ENCODE assay signal across 9 cellular contexts in the genomic region with DNA sequence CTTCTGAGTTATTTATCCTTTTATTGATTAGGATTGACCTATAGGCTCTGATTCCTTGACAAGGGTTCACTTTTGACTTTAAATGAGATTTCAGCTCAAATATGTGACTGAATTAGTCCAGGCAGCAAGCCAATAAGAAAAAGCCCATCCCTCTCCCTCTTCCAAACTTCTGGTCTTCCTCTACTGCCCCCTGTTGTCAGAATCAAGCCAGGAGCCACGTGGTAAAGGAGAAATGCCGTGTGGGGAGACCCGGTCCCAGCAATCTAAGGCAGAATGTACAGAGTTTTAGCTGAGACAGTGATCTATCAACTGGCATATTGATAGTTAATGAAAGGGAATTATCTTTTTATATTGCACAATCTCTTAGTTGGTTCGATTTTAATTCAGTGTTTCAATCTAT. TPM values are rescaled to one million over a fixed set of nuclear protein-coding genes. Genes with fewer than 3 reads are reported as not detected.
DNase-seq lines count a peak whose midpoint lies in the region; ATAC-seq and TF ChIP-seq lines count a peak whose summit lies in the region.
"Had no signal": no experiment of that assay in that cellular context is flagged by ENCODE, and none has a peak within 500 bp of the region (broad histone marks: within the 10 kb centered on the region; RNA-seq: fewer than 3 reads in every experiment).

No MANE protein-coding gene starts in this region.

- no peak overlapping the region for H3K9ac ChIP-seq in DND-41 (ENCODE audit: low read depth, low read length)

- no peak overlapping the region for H2AFZ ChIP-seq in DND-41 (ENCODE audit: low read depth, low read length)

- intact Hi-C loops in lower lobe of right lung (cut with DNase I), result no loop called here

- H3K4me1 ChIP-seq in DND-41 (ENCODE audit: insufficient read depth, low read length) (no peaks in the 10 kb centered on the region), lower lobe of right lung (peaks cover 20% of the 10 kb centered on the region)

- no peak overlapping the region for H3K4me2 ChIP-seq in DND-41 (ENCODE audit: insufficient read depth, low read length)

- TF ChIP-seq CTCF in DND-41 (IDR thresholded peaks at IDR 0.05; ENCODE audit: borderline replicate concordance, extremely low read depth, low read length, poor library complexity, severe bottlenecking), result peak; percentile 35
- TF ChIP-seq CTCF in astrocyte of the cerebellum (IDR thresholded peaks at IDR 0.05; ENCODE audit: low read depth, low read length, missing control alignments), result peak; percentile 5
- peak; percentile 25 for TF ChIP-seq CTCF in lower lobe of right lung (IDR thresholded peaks at IDR 0.05)

- no peaks in the 10 kb centered on the region for H3K27me3 ChIP-seq in DND-41 (ENCODE audit: insufficient read depth, low read length, poor library complexity)
- peaks cover 23% of the 10 kb centered on the region for H3K27me3 ChIP-seq in lower lobe of right lung (ENCODE audit: low read depth)

- DNase-seq in DND-41, result no peak
- peak; percentile 26 for DNase-seq in KBM-7
- no peak for DNase-seq in astrocyte of the cerebellum (ENCODE audit: low read depth)
- DNase-seq in lower lobe of right lung, result no peak
- DNase-seq in dedifferentiated amniotic fluid mesenchymal stem cell (ENCODE audit: extremely low spot score), result no peak
- no peak for DNase-seq in activated T-cell treated with anti-CD3 and anti-CD28 coated beads, Interleukin-2, amount 50 U/mL, for 48 hours
- DNase-seq: amniotic stem cell had no signal

- in situ Hi-C loops in KBM-7 (cut with MboI; ENCODE audit: low pct_unique_long_range_greater_than_20kb, low sequenced_read_pairs) (no loop called here), astrocyte of the cerebellum (cut with HindIII; ENCODE audit: low sequenced_read_pairs) (no loop called here)

- H4K20me1 ChIP-seq in DND-41 (ENCODE audit: insufficient read depth, low read length), result no peaks in the 10 kb centered on the region

- H3K79me2 ChIP-seq in DND-41 (ENCODE audit: insufficient read depth, low read length), result no peaks in the 10 kb centered on the region

- H3K27ac ChIP-seq in DND-41 (ENCODE audit: low read length), result no peak overlapping the region
- no peak overlapping the region for H3K27ac ChIP-seq in lower lobe of right lung

- no peaks in the 10 kb centered on the region for H3K36me3 ChIP-seq in DND-41 (ENCODE audit: insufficient read depth, low read length)
- no peaks in the 10 kb centered on the region for H3K36me3 ChIP-seq in lower lobe of right lung

- ATAC-seq in DND-41 (ENCODE audit: insufficient read depth, low read depth), result no peak
- ATAC-seq in lower lobe of right lung, result no peak
- no peak for ATAC-seq in HG02885 (IDR thresholded peaks at IDR 0.05; ENCODE audit: poor library complexity, unreplicated experiment)
- ATAC-seq in GM19397 (IDR thresholded peaks at IDR 0.05; ENCODE audit: unreplicated experiment), result no peak

- H3K9me3 ChIP-seq in DND-41 (ENCODE audit: insufficient read depth, low read length, severe bottlenecking) (peaks cover 6% of the 10 kb centered on the region), lower lobe of right lung (no peaks in the 10 kb centered on the region)

- H3K4me3 ChIP-seq in DND-41 (ENCODE audit: low read depth in 1 of 2, low read length in 2 of 2) (no peak overlapping the region), astrocyte of the cerebellum (ENCODE audit: low read depth, low read length) (no peak overlapping the region), lower lobe of right lung (no peak overlapping the region)

RNA-seq across cellular contexts. Expression of a gene that starts 5.2 kb away (rescaled TPM):
- 5.6 TPM for total RNA-seq in lower lobe of right lung
